In the genomic region with DNA sequence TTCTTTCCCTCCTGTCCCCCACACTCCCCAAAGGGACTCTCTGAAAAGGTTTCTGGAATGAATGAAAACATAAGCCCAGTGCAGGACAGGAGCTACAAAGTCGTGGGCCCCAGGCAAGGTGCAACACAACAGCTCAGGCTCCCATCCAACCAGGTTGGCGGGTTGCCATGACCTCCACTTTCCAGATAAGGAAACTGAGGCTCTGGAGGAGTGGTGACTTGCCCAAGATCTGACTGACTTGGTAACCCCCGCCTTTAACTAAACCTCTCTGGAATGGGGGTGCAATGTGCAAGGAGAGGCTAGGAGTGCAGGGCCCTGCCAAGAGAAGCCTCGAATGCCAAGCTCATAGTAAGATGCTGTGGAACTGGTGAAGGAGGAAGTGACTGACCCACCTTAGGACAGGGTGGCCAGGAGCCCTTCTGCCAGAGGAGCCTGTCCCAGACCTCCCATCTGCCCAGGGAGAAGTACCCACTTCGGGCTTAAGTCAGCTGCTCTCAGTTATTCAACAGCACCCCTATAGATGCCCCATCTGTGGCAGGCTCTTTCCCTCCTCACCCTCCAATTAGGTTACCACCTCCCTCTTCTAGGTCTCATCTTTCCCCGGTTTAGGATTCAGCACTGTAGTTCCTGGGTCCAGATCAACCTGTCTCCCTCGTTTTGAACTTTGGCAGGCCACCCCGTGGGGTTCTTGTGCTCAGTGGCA, we compare ENCODE assay signal across 8 cellular contexts. TPM values are rescaled to one million over a fixed set of nuclear protein-coding genes. Genes with fewer than 3 reads are reported as not detected.
DNase-seq lines count a peak whose midpoint lies in the region; ATAC-seq and TF ChIP-seq lines count a peak whose summit lies in the region.

No MANE protein-coding gene starts in this region.

- TF ChIP-seq CTCF in adrenal gland (IDR thresholded peaks at IDR 0.05) (no peak), lung (IDR thresholded peaks at IDR 0.05; ENCODE audit: control extremely low read depth, extremely low read depth) (no peak), thyroid gland (IDR thresholded peaks at IDR 0.05) (no peak)

- H3K27ac Mint-ChIP-seq in activated CD4-positive, alpha-beta T cell treated with anti-CD3 and anti-CD28 coated beads for 36 hours, result peak overlapping the region; percentile 95

- H3K9me3 Mint-ChIP-seq in activated CD4-positive, alpha-beta T cell treated with anti-CD3 and anti-CD28 coated beads for 36 hours (ENCODE audit: low read depth), result no peaks in the 10 kb centered on the region

- H3K4me1 Mint-ChIP-seq in activated CD4-positive, alpha-beta T cell treated with anti-CD3 and anti-CD28 coated beads for 36 hours, result peaks cover 36% of the 10 kb centered on the region

- no peaks in the 10 kb centered on the region for H3K9me3 ChIP-seq in adrenal gland (replicated peaks in 1 of 3)
- H3K9me3 ChIP-seq in lung (ENCODE audit: control insufficient read depth in 2 of 2, insufficient read depth in 1 of 2, low read length in 1 of 2), result no peaks in the 10 kb centered on the region
- no peaks in the 10 kb centered on the region for H3K9me3 ChIP-seq in thyroid gland

- peak overlapping the region in 1 of 4 donors; percentile 89 for H3K4me3 ChIP-seq in adrenal gland
- H3K4me3 ChIP-seq in lung, result no peak overlapping the region
- H3K4me3 ChIP-seq in thyroid gland (replicated peaks in 1 of 3), result peak overlapping the region in 1 of 3 donors; percentile 60

- no peak for DNase-seq in activated CD4-positive, alpha-beta T cell treated with anti-CD3 and anti-CD28 coated beads for 36 hours
- DNase-seq in activated CD4-positive, alpha-beta T cell treated with anti-CD3 and anti-CD28 coated beads for 48 hours, result no peak
- peak in 1 of 7 donors; percentile 57 for DNase-seq in adrenal gland
- no peak for DNase-seq in lung (ENCODE audit: low spot score)
- DNase-seq in thyroid gland, result peak in 1 of 2 donors; percentile 23
- no peak for DNase-seq in ACHN
- no peak for DNase-seq in Ammon's horn (ENCODE audit: low spot score)
- DNase-seq in HCEC 1CT, result no peak

- no peaks in the 10 kb centered on the region for H3K27me3 Mint-ChIP-seq in activated CD4-positive, alpha-beta T cell treated with anti-CD3 and anti-CD28 coated beads for 36 hours

- H3K36me3 Mint-ChIP-seq in activated CD4-positive, alpha-beta T cell treated with anti-CD3 and anti-CD28 coated beads for 36 hours (ENCODE audit: low read depth), result peaks cover 14% of the 10 kb centered on the region

- H3K4me1 ChIP-seq in adrenal gland (replicated peaks in 1 of 2) (peaks cover 5 to 31% of the 10 kb centered on the region in 2 donors), lung (ENCODE audit: control insufficient read depth in 2 of 2, insufficient read depth in 2 of 2, low read length in 2 of 2) (peaks cover 0 to 15% of the 10 kb centered on the region in 2 donors), thyroid gland (peaks cover 41 to 50% of the 10 kb centered on the region in 2 donors)

- TF ChIP-seq POLR2A in adrenal gland (IDR thresholded peaks at IDR 0.05), result no peak
- no peak for TF ChIP-seq POLR2A in thyroid gland (IDR thresholded peaks at IDR 0.05)

- H3K27ac ChIP-seq in adrenal gland (peak overlapping the region in 3 of 5 donors; percentile 63 to 91 (median 87)), lung (ENCODE audit: low read depth in 1 of 2, low read length in 1 of 2) (peak overlapping the region; percentile 92 to 95), thyroid gland (peak overlapping the region; percentile 91 to 98 (median 94))

- CTCF ChIA-PET in activated CD4-positive, alpha-beta T cell treated with anti-CD3 and anti-CD28 coated beads for 36 hours (lab: Charles Lee), result interaction anchor here (0.6 to 1.9 kb wide), 5 partner anchors 9 to 631 kb away, joined by 3 to 10 read pairs (median 3); a partner anchor contains a TSS

- WGBS in adrenal gland, 4 donors, result 56 to 64% (median 58%) methylated on average over 8 of the region's 8 CpGs
- 52 to 64% methylated on average over 8 of the region's 8 CpGs for WGBS in lung, 2 donors
- WGBS in thyroid gland, 2 donors, result 63 to 66% methylated on average over 8 of the region's 8 CpGs

- intact Hi-C loops in activated CD4-positive, alpha-beta T cell treated with anti-CD3 and anti-CD28 coated beads for 36 hours (cut with DNase I, micrococcal nuclease), result loop anchor here in 1 of 2 experiments (2.0 kb wide), 1 partner anchor 168 kb away; a partner anchor contains a TSS
- intact Hi-C loops in adrenal gland (cut with DNase I) (no loop called here), thyroid gland (cut with DNase I) (loop anchor here (10.0 kb wide), 1 partner anchor 230 kb away; a partner anchor contains a TSS)

- H3K4me3 Mint-ChIP-seq in activated CD4-positive, alpha-beta T cell treated with anti-CD3 and anti-CD28 coated beads for 36 hours, result peak overlapping the region; percentile 96

- peaks cover 0 to 20% of the 10 kb centered on the region in 2 donors for H3K36me3 ChIP-seq in adrenal gland (replicated peaks in 1 of 2)
- H3K36me3 ChIP-seq in lung (ENCODE audit: control insufficient read depth in 2 of 2, insufficient read depth in 2 of 2, low read length in 2 of 2), result peaks cover 5 to 11% of the 10 kb centered on the region in 2 donors
- peaks cover 8 to 12% of the 10 kb centered on the region in 2 donors for H3K36me3 ChIP-seq in thyroid gland

- in situ Hi-C loops in ACHN (cut with HindIII; ENCODE audit: low pct_ligation_motif_present, low pct_unique_long_range_greater_than_20kb, low sequenced_read_pairs), result no loop called here

- POLR2A ChIA-PET in activated CD4-positive, alpha-beta T cell treated with anti-CD3 and anti-CD28 coated beads for 36 hours (lab: Charles Lee), result no interaction called here

- ATAC-seq in activated CD4-positive, alpha-beta T cell treated with anti-CD3 and anti-CD28 coated beads for 36 hours, result no peak
- no peak for ATAC-seq in lung (ENCODE audit: insufficient read depth, low FRiP score)

- no peaks in the 10 kb centered on the region for H3K27me3 ChIP-seq in adrenal gland
- H3K27me3 ChIP-seq in lung (ENCODE audit: control insufficient read depth, insufficient read depth), result no peaks in the 10 kb centered on the region
- H3K27me3 ChIP-seq in thyroid gland, result no peaks in the 10 kb centered on the region

RNA-seq across cellular contexts. Expression of a gene that starts 0.5 kb away (rescaled TPM):
- 1 to 10 TPM; 2.7 to 4.2 TPM for total RNA-seq in activated CD4-positive, alpha-beta T cell treated with anti-CD3 and anti-CD28 coated beads for 36 hours
- total RNA-seq in adrenal gland (10 to 100 TPM in 3 of 8 donors, 1 to 10 TPM in 5; 1.1 to 42.0 (median 6.3) TPM), lung (10 to 100 TPM; 31.3 to 35.6 TPM), thyroid gland (10 to 100 TPM in 3 of 4 donors, 1 to 10 TPM in 1; 4.0 to 43.5 (median 13.9) TPM)
- polyA plus RNA-seq in adrenal gland (10 to 100 TPM in 2 of 3 donors, 1 to 10 TPM in 1; 4.2 to 32.7 (median 26.7) TPM), lung (100 to 1,000 TPM in 1 of 2 donors, 10 to 100 TPM in 1; 17.3 to 250 TPM)

RNA-seq across cellular contexts. Expression of a gene that starts 1.0 kb away (rescaled TPM):
- total RNA-seq in activated CD4-positive, alpha-beta T cell treated with anti-CD3 and anti-CD28 coated beads for 36 hours, result 10 to 100 TPM; 61.4 to 68.9 TPM
- total RNA-seq in adrenal gland (100 to 1,000 TPM in 5 of 8 donors, 10 to 100 TPM in 3; 69.5 to 145 (median 113) TPM), lung (100 to 1,000 TPM in 1 of 2 donors, 10 to 100 TPM in 1; 80.0 to 127 TPM), thyroid gland (10 to 100 TPM; 71.8 to 88.2 (median 86.2) TPM)
- polyA plus RNA-seq in adrenal gland (100 to 1,000 TPM in 1 of 3 donors, 10 to 100 TPM in 2; 39.4 to 186 (median 93.5) TPM), lung (10 to 100 TPM; 37.8 to 47.3 TPM)

RNA-seq across cellular contexts. Expression of a gene that starts 9.5 kb away (rescaled TPM):
- not detected for total RNA-seq in activated CD4-positive, alpha-beta T cell treated with anti-CD3 and anti-CD28 coated beads for 36 hours
- total RNA-seq in adrenal gland, result 1 to 10 TPM; 1.9 to 6.8 (median 3.1) TPM
- 1 to 10 TPM in 2 of 3 donors, under 1 TPM in 1; 0.81 to 6.4 (median 1.9) TPM for polyA plus RNA-seq in adrenal gland
- total RNA-seq in lung, result 10 to 100 TPM; 10.6 to 30.8 TPM
- polyA plus RNA-seq in lung, result 10 to 100 TPM in 1 of 2 donors, 1 to 10 TPM in 1; 5.1 to 19.1 TPM
- 10 to 100 TPM in 2 of 4 donors, 1 to 10 TPM in 2; 3.7 to 18.6 (median 11.5) TPM for total RNA-seq in thyroid gland

RNA-seq across cellular contexts. Expression of a gene that starts 40.8 kb away (rescaled TPM):
- total RNA-seq in activated CD4-positive, alpha-beta T cell treated with anti-CD3 and anti-CD28 coated beads for 36 hours, result under 1 TPM; 0.09 to 0.14 TPM
- total RNA-seq in adrenal gland (100 to 1,000 TPM; 210 to 650 (median 466) TPM), lung (100 to 1,000 TPM in 1 of 2 donors, 10 to 100 TPM in 1; 53.1 to 205 TPM), thyroid gland (100 to 1,000 TPM in 1 of 4 donors, 10 to 100 TPM in 3; 31.8 to 100 (median 67.4) TPM)
- polyA plus RNA-seq in adrenal gland (1,000 to 10,000 TPM in 1 of 3 donors, 100 to 1,000 TPM in 1, 10 to 100 TPM in 1; 33.9 to 1,593 (median 996) TPM), lung (100 to 1,000 TPM; 182 to 220 TPM)

RNA-seq across cellular contexts. Expression of a gene that starts 43.9 kb away (rescaled TPM):
- 10 to 100 TPM; 13.9 to 14.1 TPM for total RNA-seq in activated CD4-positive, alpha-beta T cell treated with anti-CD3 and anti-CD28 coated beads for 36 hours
- total RNA-seq in adrenal gland, result 10 to 100 TPM in 1 of 8 donors, 1 to 10 TPM in 7; 4.8 to 12.2 (median 6.3) TPM
- polyA plus RNA-seq in adrenal gland, result 10 to 100 TPM in 1 of 3 donors, 1 to 10 TPM in 2; 4.0 to 13.1 (median 4.6) TPM
- total RNA-seq in lung, result 1 to 10 TPM; 6.5 to 7.1 TPM
- 1 to 10 TPM; 3.9 to 5.4 TPM for polyA plus RNA-seq in lung
- 10 to 100 TPM in 2 of 4 donors, 1 to 10 TPM in 2; 3.6 to 14.5 (median 9.5) TPM for total RNA-seq in thyroid gland
